Comparison of ENCODE assay signal across 9 cellular contexts in the genomic region with DNA sequence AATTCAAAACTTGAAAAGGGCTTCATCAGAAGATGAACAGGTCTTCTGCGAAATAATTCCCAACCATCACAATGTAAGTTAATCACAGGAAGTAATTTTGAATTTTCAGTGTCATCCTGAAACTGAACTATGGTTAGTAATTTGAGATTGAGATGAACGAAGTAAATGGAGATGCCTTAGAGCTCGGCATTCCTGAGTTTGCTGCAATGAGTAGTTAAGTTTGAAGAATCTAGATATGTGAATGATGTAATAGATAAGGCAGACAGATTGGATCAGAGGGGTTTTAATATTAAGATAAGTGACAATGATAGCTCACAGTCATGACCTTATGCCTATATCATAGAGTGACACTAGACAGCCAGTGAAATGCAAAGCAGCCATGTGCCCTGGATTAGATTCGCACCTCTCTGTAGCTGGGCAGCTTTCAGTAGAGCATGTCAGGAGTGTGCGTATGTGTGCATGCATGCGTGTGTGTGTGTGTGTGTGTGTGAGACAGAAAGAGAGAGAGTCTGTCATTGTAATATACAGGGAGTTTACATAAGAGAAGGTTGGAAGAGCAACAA.
DNase-seq lines count a peak whose midpoint lies in the region; ATAC-seq, FAIRE-seq and TF ChIP-seq lines count a peak whose summit lies in the region.
"Had no signal": no experiment of that assay in that cellular context is flagged by ENCODE, and none has a peak within 500 bp of the region (broad histone marks: within the 10 kb centered on the region; RNA-seq: fewer than 3 reads in every experiment).

No MANE protein-coding gene starts in this region.

- no peak overlapping the region for H3K27ac Mint-ChIP-seq in endothelial cell (ENCODE audit: unreplicated experiment)
- H3K27ac Mint-ChIP-seq in activated CD4-positive, alpha-beta T cell treated with anti-CD3 and anti-CD28 coated beads, Interleukin-2, amount 10 ng/mL, durations not matched to agents 7 days and 5 days = no peak overlapping the region

- CTCF ChIA-PET in activated CD4-positive, alpha-beta T cell treated with anti-CD3 and anti-CD28 coated beads, Interleukin-2, amount 10 ng/mL, durations not matched to agents 7 days and 5 days (lab: Charles Lee) = interaction anchor here (0.8 to 1.3 kb wide), 7 partner anchors 9 to 290 kb away, joined by 3 to 5 read pairs (median 3); a partner anchor contains a TSS

- DNase-seq in GM12891 (ENCODE audit: insufficient read length, low spot score) (no peak), fibroblast of villous mesenchyme (ENCODE audit: low read depth) (peak; percentile 24), posterior vena cava (ENCODE audit: low spot score) (no peak), endothelial cell (ENCODE audit: low spot score) (no peak), NCI-H1436 (lab: John Stamatoyannopoulos, UW) (no peak)
- no peak for DNase-seq in activated CD4-positive, alpha-beta T cell treated with anti-CD3 and anti-CD28 coated beads, Interleukin-2, amount 10 ng/mL, durations not matched to agents 7 days and 5 days

- H3K4me1 Mint-ChIP-seq in endothelial cell (ENCODE audit: unreplicated experiment) = peaks cover 3% of the 10 kb centered on the region
- peaks cover 63% of the 10 kb centered on the region for H3K4me1 Mint-ChIP-seq in activated CD4-positive, alpha-beta T cell treated with anti-CD3 and anti-CD28 coated beads, Interleukin-2, amount 10 ng/mL, durations not matched to agents 7 days and 5 days

- POLR2A ChIA-PET in activated CD4-positive, alpha-beta T cell treated with anti-CD3 and anti-CD28 coated beads, Interleukin-2, amount 10 ng/mL, durations not matched to agents 7 days and 5 days (lab: Charles Lee) = no interaction called here

- peak; percentile 98 for FAIRE-seq in GM12891 (lab: Jason Lieb, UNC)

- H3K4me3 ChIP-seq in fibroblast of villous mesenchyme (ENCODE audit: low read depth, low read length) = no peak overlapping the region
- H3K4me3 ChIP-seq: skin epidermis had no signal

- no peak overlapping the region for H3K4me3 Mint-ChIP-seq in endothelial cell (ENCODE audit: unreplicated experiment)
- no peak overlapping the region for H3K4me3 Mint-ChIP-seq in activated CD4-positive, alpha-beta T cell treated with anti-CD3 and anti-CD28 coated beads, Interleukin-2, amount 10 ng/mL, durations not matched to agents 7 days and 5 days

- TF ChIP-seq CTCF in fibroblast of villous mesenchyme (IDR thresholded peaks at IDR 0.05; ENCODE audit: insufficient read depth, low read depth, low read length) (no peak), endothelial cell (IDR thresholded peaks at IDR 0.05; ENCODE audit: unreplicated experiment) (no peak)

- no peaks in the 10 kb centered on the region for H3K36me3 Mint-ChIP-seq in endothelial cell (ENCODE audit: low read depth, unreplicated experiment)
- peaks cover 16% of the 10 kb centered on the region for H3K36me3 Mint-ChIP-seq in activated CD4-positive, alpha-beta T cell treated with anti-CD3 and anti-CD28 coated beads, Interleukin-2, amount 10 ng/mL, durations not matched to agents 7 days and 5 days (ENCODE audit: low read depth)

- ATAC-seq in GM21423 (IDR thresholded peaks at IDR 0.05; ENCODE audit: unreplicated experiment) = peak; percentile 45
- ATAC-seq in HG03521 (IDR thresholded peaks at IDR 0.05; ENCODE audit: unreplicated experiment) = peak; percentile 56

- intact Hi-C loops in posterior vena cava (cut with DNase I) = no loop called here

- peak; percentile 25; the same call in 1 of the 2 replicates for TF ChIP-seq POLR2A in GM12891 (IDR thresholded peaks at IDR 0.05; ENCODE audit: low read depth, low read length)

- no peaks in the 10 kb centered on the region for H3K9me3 Mint-ChIP-seq in endothelial cell (ENCODE audit: unreplicated experiment)
- H3K9me3 Mint-ChIP-seq in activated CD4-positive, alpha-beta T cell treated with anti-CD3 and anti-CD28 coated beads, Interleukin-2, amount 10 ng/mL, durations not matched to agents 7 days and 5 days = peaks cover 9% of the 10 kb centered on the region

- no peaks in the 10 kb centered on the region for H3K27me3 Mint-ChIP-seq in endothelial cell (ENCODE audit: unreplicated experiment)
- no peaks in the 10 kb centered on the region for H3K27me3 Mint-ChIP-seq in activated CD4-positive, alpha-beta T cell treated with anti-CD3 and anti-CD28 coated beads, Interleukin-2, amount 10 ng/mL, durations not matched to agents 7 days and 5 days

TF ChIP-seq in GM12891, 5 proteins besides CTCF, POLR2A, EP300 and RAD21:
- TF ChIP-seq PAX5 (IDR thresholded peaks at IDR 0.05; ENCODE audit: insufficient read depth, low read length, severe bottlenecking) (peak; percentile 9), POU2F2 (IDR thresholded peaks at IDR 0.05; ENCODE audit: low read depth, low read length) (peak; percentile 92), POLR2AphosphoS5 (IDR thresholded peaks at IDR 0.05; ENCODE audit: low read depth, low read length) (no peak; the same call in 1 of the 2 replicates), SPI1 (IDR thresholded peaks at IDR 0.05; ENCODE audit: low read depth, low read length) (no peak), TAF1 (IDR thresholded peaks at IDR 0.05; ENCODE audit: low read depth, low read length) (0 out of 2 replicates have a peak, but pooled peaks have one; percentile 19)
